ENCODE assay signal across 8 cellular contexts in the genomic region with DNA sequence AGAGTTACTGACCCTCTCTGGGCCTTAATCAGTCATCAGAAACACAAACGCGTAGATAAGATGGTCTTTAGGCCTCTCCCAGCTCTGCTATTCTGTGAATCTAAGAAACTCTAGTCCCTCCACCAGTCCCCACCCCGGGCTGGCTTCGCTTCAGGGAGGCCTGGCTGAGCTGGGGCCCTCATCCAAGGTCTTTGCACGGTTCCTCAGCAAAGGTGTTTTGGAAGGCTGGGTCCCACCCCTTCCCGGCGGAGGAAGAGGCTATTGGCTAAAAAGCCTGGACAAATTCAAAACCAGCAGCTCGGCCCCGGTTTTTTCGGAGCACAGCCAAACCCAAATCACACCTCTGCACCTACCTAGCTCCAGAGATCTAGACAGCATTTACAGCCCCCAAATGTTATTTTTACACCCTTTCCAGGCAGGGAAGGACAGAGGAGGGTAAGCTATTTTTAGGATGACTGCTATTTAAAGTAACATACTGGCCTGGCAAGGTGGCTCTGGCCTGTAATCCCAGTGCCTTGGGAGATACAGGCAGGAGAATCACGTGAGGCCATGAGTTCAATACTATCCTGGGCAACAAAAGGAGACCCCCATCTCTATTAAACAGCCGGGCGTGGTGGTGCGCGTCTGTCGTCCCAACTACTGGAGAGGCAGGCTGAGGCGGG. TPM values are rescaled to one million over a fixed set of nuclear protein-coding genes. Genes with fewer than 3 reads are reported as not detected.
DNase-seq lines count a peak whose midpoint lies in the region; ATAC-seq and TF ChIP-seq lines count a peak whose summit lies in the region.

No MANE protein-coding gene starts in this region.

- peaks cover 5% of the 10 kb centered on the region for H3K27me3 Mint-ChIP-seq in Caco-2 (ENCODE audit: insufficient read depth, unreplicated experiment)
- peaks cover 0 to 5% of the 10 kb centered on the region in 2 donors for H3K27me3 Mint-ChIP-seq in natural killer cell treated with Interleukin-12 subunit alpha and Interleukin-12 subunit beta and Interleukin-15 and Interleukin-18, amount 100 ng/mL, for 72 hours

- H3K4me3 ChIP-seq in Caco-2 (ENCODE audit: low read depth, low read length) (peak overlapping the region; percentile 69), OCI-LY3 (ENCODE audit: low read length) (peak overlapping the region; percentile 79)

- DNase-seq in Caco-2, result no peak
- DNase-seq in epithelial cell of prostate (ENCODE audit: low read depth, low spot score), result no peak
- DNase-seq in natural killer cell treated with Interleukin-12 subunit alpha and Interleukin-12 subunit beta and Interleukin-15 and Interleukin-18, amount 100 ng/mL, for 72 hours (ENCODE audit: low spot score), result no peak
- no peak for DNase-seq in MV-4-11 (lab: John Stamatoyannopoulos, UW)
- DNase-seq in NK-92 (lab: John Stamatoyannopoulos, UW; ENCODE audit: unreplicated experiment), result no peak
- DNase-seq in KG1 (lab: John Stamatoyannopoulos, UW), result no peak
- DNase-seq in SW480 (ENCODE audit: low spot score), result no peak

- H3K27ac Mint-ChIP-seq in Caco-2 (ENCODE audit: unreplicated experiment), result peak overlapping the region; percentile 84
- no peak overlapping the region for H3K27ac Mint-ChIP-seq in natural killer cell treated with Interleukin-12 subunit alpha and Interleukin-12 subunit beta and Interleukin-15 and Interleukin-18, amount 100 ng/mL, for 72 hours

- CTCF ChIA-PET in Caco-2 (lab: Charles Lee), result interaction anchor here (0.5 to 2.5 kb wide), 41 partner anchors 9 to 332 kb away, joined by 3 to 90 read pairs (median 4); a partner anchor contains a TSS

- H3K27ac ChIP-seq in OCI-LY3 (ENCODE audit: low read length) (peak overlapping the region; percentile 45), epithelial cell of prostate (peak overlapping the region; percentile 74)

- H2AFZ ChIP-seq in OCI-LY3 (ENCODE audit: low read depth, low read length), result peak overlapping the region; percentile 91

- peak overlapping the region; percentile 72 for H3K9ac ChIP-seq in OCI-LY3 (ENCODE audit: low read length)

- no TSS peak for BruUV-seq in Caco-2 (replicated peaks; lab: Mats Ljungman, UMichigan)

- H3K36me3 ChIP-seq in Caco-2 (ENCODE audit: control insufficient read depth, insufficient read depth, low read length) (no peaks in the 10 kb centered on the region), OCI-LY3 (replicated peaks; ENCODE audit: low read depth, low read length) (no peaks in the 10 kb centered on the region)

- TF ChIP-seq CTCF in Caco-2 (IDR thresholded peaks at IDR 0.05; ENCODE audit: insufficient read depth in 1 of 2, low read depth in 1 of 2, low read length in 1 of 2, severe bottlenecking in 1 of 2, unreplicated experiment in 1 of 2) (no peak), OCI-LY3 (IDR thresholded peaks at IDR 0.05; ENCODE audit: low read depth, low read length) (no peak)

- POLR2A ChIA-PET in Caco-2 (lab: Charles Lee), result interaction anchor here (0.5 to 1.5 kb wide), 4 partner anchors 13 to 413 kb away, joined by 3 to 7 read pairs (median 4); a partner anchor contains a TSS

- peaks cover 7% of the 10 kb centered on the region for H3K4me1 Mint-ChIP-seq in Caco-2 (ENCODE audit: low read depth, unreplicated experiment)
- peaks cover 2 to 5% of the 10 kb centered on the region in 2 donors for H3K4me1 Mint-ChIP-seq in natural killer cell treated with Interleukin-12 subunit alpha and Interleukin-12 subunit beta and Interleukin-15 and Interleukin-18, amount 100 ng/mL, for 72 hours (ENCODE audit: low read depth in 2 of 2)

- H3K27me3 ChIP-seq in Caco-2 (replicated peaks; ENCODE audit: control insufficient read depth, insufficient read depth, low read length) (no peaks in the 10 kb centered on the region), OCI-LY3 (ENCODE audit: low read depth, low read length) (peaks cover 17% of the 10 kb centered on the region; the same call in 1 of the 2 replicates)

- no peaks in the 10 kb centered on the region for H3K36me3 Mint-ChIP-seq in Caco-2 (ENCODE audit: insufficient read depth, unreplicated experiment)
- no peaks in the 10 kb centered on the region for H3K36me3 Mint-ChIP-seq in natural killer cell treated with Interleukin-12 subunit alpha and Interleukin-12 subunit beta and Interleukin-15 and Interleukin-18, amount 100 ng/mL, for 72 hours

- peak overlapping the region; percentile 89 for H3K4me3 Mint-ChIP-seq in Caco-2 (ENCODE audit: unreplicated experiment)
- H3K4me3 Mint-ChIP-seq in natural killer cell treated with Interleukin-12 subunit alpha and Interleukin-12 subunit beta and Interleukin-15 and Interleukin-18, amount 100 ng/mL, for 72 hours, result peak overlapping the region; percentile 58

- H3K4me1 ChIP-seq in Caco-2, result 0 out of 2 replicates have a peak, but pooled peaks cover 3% of the 10 kb centered on the region
- peaks cover 6% of the 10 kb centered on the region; the same call in 1 of the 2 replicates for H3K4me1 ChIP-seq in OCI-LY3 (ENCODE audit: low read length)

- peak overlapping the region; percentile 82 for H3K4me2 ChIP-seq in OCI-LY3 (ENCODE audit: low read length)

- no peak for ATAC-seq in natural killer cell treated with Interleukin-12 subunit alpha and Interleukin-12 subunit beta and Interleukin-15 and Interleukin-18, amount 100 ng/mL, for 72 hours

- H3K9me3 ChIP-seq in Caco-2, result no peaks in the 10 kb centered on the region
- no peaks in the 10 kb centered on the region for H3K9me3 ChIP-seq in OCI-LY3 (ENCODE audit: insufficient read depth, low read length)

- H3K79me2 ChIP-seq in OCI-LY3 (ENCODE audit: low read length), result no peaks in the 10 kb centered on the region

- H3K9me3 Mint-ChIP-seq in Caco-2 (ENCODE audit: unreplicated experiment), result no peaks in the 10 kb centered on the region
- no peaks in the 10 kb centered on the region for H3K9me3 Mint-ChIP-seq in natural killer cell treated with Interleukin-12 subunit alpha and Interleukin-12 subunit beta and Interleukin-15 and Interleukin-18, amount 100 ng/mL, for 72 hours

- intact Hi-C loops in Caco-2 (cut with micrococcal nuclease; ENCODE audit: unreplicated experiment), result no loop called here

- H4K20me1 ChIP-seq in OCI-LY3 (ENCODE audit: insufficient read depth, low read length), result no peaks in the 10 kb centered on the region

RNA-seq across cellular contexts. Expression of a gene that starts 13.2 kb away (rescaled TPM):
- total RNA-seq in Caco-2 (2022), result 57.0 and 63.7 TPM in 2 replicates
- total RNA-seq in natural killer cell treated with Interleukin-12 subunit alpha and Interleukin-12 subunit beta and Interleukin-15 and Interleukin-18, amount 100 ng/mL, for 72 hours, result 10 to 100 TPM; 29.6 to 32.7 TPM

RNA-seq across cellular contexts. Expression of a gene that starts 46.9 kb away (rescaled TPM):
- total RNA-seq in Caco-2 (2022), result not detected in 2 replicates
- 10 to 100 TPM; 18.0 to 18.9 TPM for total RNA-seq in natural killer cell treated with Interleukin-12 subunit alpha and Interleukin-12 subunit beta and Interleukin-15 and Interleukin-18, amount 100 ng/mL, for 72 hours

RNA-seq across cellular contexts. Expression of a gene that starts 51.1 kb away (rescaled TPM):
- 0.49 and 0.82 TPM in 2 replicates for total RNA-seq in Caco-2 (2022)
- total RNA-seq in natural killer cell treated with Interleukin-12 subunit alpha and Interleukin-12 subunit beta and Interleukin-15 and Interleukin-18, amount 100 ng/mL, for 72 hours, result under 1 TPM; 0.14 to 0.31 TPM

Comparison
In these comparisons a context has a peak if more than half of its experiments do, and no peak if none do; other contexts are left out.
1. RNA of a gene that starts 46.9 kb away (total RNA-seq): 18.0 to 18.9 TPM in natural killer cell treated with Interleukin-12 subunit alpha and Interleukin-12 subunit beta and Interleukin-15 and Interleukin-18, amount 100 ng/mL, for 72 hours; not detected in Caco-2; every median in the first group is over 10 times any median in the second.